18 cellular contexts compared by ENCODE assay signal in the genomic region with DNA sequence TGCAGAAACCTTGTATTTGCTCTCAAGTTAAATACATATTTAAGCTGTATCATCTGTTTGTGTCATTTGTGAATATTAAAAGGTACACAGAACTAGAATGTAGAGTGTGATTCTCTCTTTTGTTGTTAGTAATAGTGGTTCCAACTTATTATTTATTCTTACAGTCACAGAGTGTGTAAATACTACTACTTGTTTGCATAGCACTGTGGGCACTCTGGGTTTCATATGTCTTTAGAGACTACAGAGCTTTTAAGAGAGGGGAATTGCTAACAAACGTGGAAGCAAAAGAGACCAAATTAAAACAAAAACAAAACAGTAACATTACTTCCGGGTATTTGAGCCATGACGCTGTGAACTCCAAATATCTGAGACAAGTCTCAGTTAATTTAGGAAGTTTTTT.
A peak's percentile ranks its signal among the peaks of the same experiment; 100 is the strongest.
DNase-seq lines count a peak whose midpoint lies in the region; ATAC-seq and TF ChIP-seq lines count a peak whose summit lies in the region.
"Had no signal": no experiment of that assay in that cellular context is flagged by ENCODE, and none has a peak within 500 bp of the region (broad histone marks: within the 10 kb centered on the region; RNA-seq: fewer than 3 reads in every experiment).

No MANE protein-coding gene starts in this region.

- peak overlapping the region; percentile 9 to 37 (median 27) for H3K27ac Mint-ChIP-seq in nephron
- H3K27ac Mint-ChIP-seq in activated T-cell treated with anti-CD3 and anti-CD28 coated beads, Interleukin-2, amount 50 U/mL, for 24 hours = no peak overlapping the region
- H3K27ac Mint-ChIP-seq in CD8-positive, alpha-beta T cell = no peak overlapping the region
- H3K27ac Mint-ChIP-seq: activated CD4-positive, alpha-beta memory T cell treated with anti-CD3 and anti-CD28 coated beads for 36 hours had no signal

- H3K27me3 Mint-ChIP-seq in nephron (ENCODE audit: low read depth) = no peaks in the 10 kb centered on the region
- no peaks in the 10 kb centered on the region for H3K27me3 Mint-ChIP-seq in activated T-cell treated with anti-CD3 and anti-CD28 coated beads, Interleukin-2, amount 50 U/mL, for 24 hours
- H3K27me3 Mint-ChIP-seq in CD8-positive, alpha-beta T cell (ENCODE audit: low read depth) = no peaks in the 10 kb centered on the region
- H3K27me3 Mint-ChIP-seq: activated CD4-positive, alpha-beta memory T cell treated with anti-CD3 and anti-CD28 coated beads for 36 hours; central memory CD8-positive, alpha-beta T cell had no signal

- no peaks in the 10 kb centered on the region for H3K9me3 ChIP-seq in CD8-positive, alpha-beta T cell (ENCODE audit: low read length)
- no peaks in the 10 kb centered on the region for H3K9me3 ChIP-seq in tibial artery
- H3K9me3 ChIP-seq: gastrocnemius medialis had no signal

- peak overlapping the region; percentile 34 for H3K4me3 ChIP-seq in epithelial cell of esophagus (ENCODE audit: low read length)
- H3K4me3 ChIP-seq in CD8-positive, alpha-beta T cell (ENCODE audit: low read depth, low read length) = no peak overlapping the region
- H3K4me3 ChIP-seq in tibial artery = no peak overlapping the region
- H3K4me3 ChIP-seq: gastrocnemius medialis had no signal

- peaks cover 22% of the 10 kb centered on the region for H3K4me1 Mint-ChIP-seq in nephron
- peaks cover 5% of the 10 kb centered on the region for H3K4me1 Mint-ChIP-seq in activated T-cell treated with anti-CD3 and anti-CD28 coated beads, Interleukin-2, amount 50 U/mL, for 24 hours (ENCODE audit: low read depth)
- H3K4me1 Mint-ChIP-seq in CD8-positive, alpha-beta T cell (ENCODE audit: low read depth) = no peaks in the 10 kb centered on the region
- H3K4me1 Mint-ChIP-seq: central memory CD8-positive, alpha-beta T cell had no signal

- POLR2A ChIA-PET in CD8-positive, alpha-beta T cell (lab: Charles Lee) = no interaction called here

- peak overlapping the region in 1 of 3 experiments; percentile 41 for H3K4me3 Mint-ChIP-seq in nephron
- H3K4me3 Mint-ChIP-seq in activated T-cell treated with anti-CD3 and anti-CD28 coated beads, Interleukin-2, amount 50 U/mL, for 24 hours = no peak overlapping the region
- H3K4me3 Mint-ChIP-seq in CD8-positive, alpha-beta T cell = no peak overlapping the region
- H3K4me3 Mint-ChIP-seq: activated CD4-positive, alpha-beta memory T cell treated with anti-CD3 and anti-CD28 coated beads for 36 hours; central memory CD8-positive, alpha-beta T cell had no signal

- no peaks in the 10 kb centered on the region for H3K9me3 Mint-ChIP-seq in nephron
- no peaks in the 10 kb centered on the region for H3K9me3 Mint-ChIP-seq in activated T-cell treated with anti-CD3 and anti-CD28 coated beads, Interleukin-2, amount 50 U/mL, for 24 hours
- H3K9me3 Mint-ChIP-seq in CD8-positive, alpha-beta T cell = no peaks in the 10 kb centered on the region
- H3K9me3 Mint-ChIP-seq: activated CD4-positive, alpha-beta memory T cell treated with anti-CD3 and anti-CD28 coated beads for 36 hours; central memory CD8-positive, alpha-beta T cell had no signal

- intact Hi-C loops in CD8-positive, alpha-beta T cell (cut with DNase I, micrococcal nuclease) = no loop called here
- intact Hi-C loops in tibial artery (cut with DNase I; ENCODE audit: low total_unique reads) = no loop called here

- no peaks in the 10 kb centered on the region for H3K4me1 ChIP-seq in CD8-positive, alpha-beta T cell (ENCODE audit: insufficient read depth, low read length)
- peaks cover 0 to 20% (median 0%) of the 10 kb centered on the region in 4 donors for H3K4me1 ChIP-seq in tibial artery
- H3K4me1 ChIP-seq: gastrocnemius medialis had no signal

- H3K27me3 ChIP-seq in CD8-positive, alpha-beta T cell (ENCODE audit: insufficient read depth, low read length) = no peaks in the 10 kb centered on the region
- H3K27me3 ChIP-seq in tibial artery = no peaks in the 10 kb centered on the region
- H3K27me3 ChIP-seq: gastrocnemius medialis had no signal

- no peak for TF ChIP-seq CTCF in epithelial cell of esophagus (IDR thresholded peaks at IDR 0.05; ENCODE audit: insufficient read depth, low read depth, low read length, missing control alignments)
- no peak for TF ChIP-seq CTCF in nephron (IDR thresholded peaks at IDR 0.05; ENCODE audit: unreplicated experiment in 3 of 3)
- no peak for TF ChIP-seq CTCF in CD8-positive, alpha-beta T cell (IDR thresholded peaks at IDR 0.05)
- TF ChIP-seq CTCF in tibial artery (IDR thresholded peaks at IDR 0.05) = no peak

- H3K27ac ChIP-seq in CD8-positive, alpha-beta T cell (ENCODE audit: low read depth, low read length) = no peak overlapping the region
- H3K27ac ChIP-seq in tibial artery = no peak overlapping the region
- H3K27ac ChIP-seq: gastrocnemius medialis had no signal

- peak; percentile 45 for DNase-seq in DMS53 treated with DMSO at 0.1 percent for 48 hours (lab: John Stamatoyannopoulos, UW; ENCODE audit: unreplicated experiment)
- peak; percentile 34 for DNase-seq in NCI-H510A treated with DMSO at 0.1 percent for 48 hours (lab: John Stamatoyannopoulos, UW)
- no peak for DNase-seq in epithelial cell of esophagus (ENCODE audit: low read depth)
- no peak for DNase-seq in activated T-cell treated with anti-CD3 and anti-CD28 coated beads, Interleukin-2, amount 50 U/mL, for 24 hours
- no peak for DNase-seq in CD8-positive, alpha-beta T cell
- no peak for DNase-seq in tibial artery
- DNase-seq: activated CD4-positive, alpha-beta memory T cell treated with anti-CD3 and anti-CD28 coated beads for 36 hours; activated T-cell treated with anti-CD3 and anti-CD28 coated beads, Interleukin-2, amount 50 U/mL, for 48 hours; gastrocnemius medialis; NCI-H1930; NCI-H526 treated with DMSO at 0.1 percent for 48 hours; RPMI8226; stimulated activated CD4-positive, alpha-beta T cell treated with anti-CD3 and anti-CD28 coated beads, Interleukin-4, amount 100 ng/mL, for 24 hours; stimulated activated CD8-positive, alpha-beta memory T cell treated with anti-CD3 and anti-CD28 coated beads, Interleukin-4, amount 100 ng/mL, for 48 hours had no signal

- H3K36me3 ChIP-seq in CD8-positive, alpha-beta T cell (ENCODE audit: insufficient read depth, low read length) = no peaks in the 10 kb centered on the region
- no peaks in the 10 kb centered on the region for H3K36me3 ChIP-seq in tibial artery
- H3K36me3 ChIP-seq: gastrocnemius medialis had no signal

- ATAC-seq in CD8-positive, alpha-beta T cell = no peak
- no peak for ATAC-seq in GM21390 (IDR thresholded peaks at IDR 0.05; ENCODE audit: unreplicated experiment)
- ATAC-seq: gastrocnemius medialis, sciatic nerve had no signal

- H3K36me3 Mint-ChIP-seq in nephron (ENCODE audit: low read depth) = no peaks in the 10 kb centered on the region
- H3K36me3 Mint-ChIP-seq in activated T-cell treated with anti-CD3 and anti-CD28 coated beads, Interleukin-2, amount 50 U/mL, for 24 hours (ENCODE audit: low read depth) = no peaks in the 10 kb centered on the region
- no peaks in the 10 kb centered on the region for H3K36me3 Mint-ChIP-seq in CD8-positive, alpha-beta T cell
- H3K36me3 Mint-ChIP-seq: activated CD4-positive, alpha-beta memory T cell treated with anti-CD3 and anti-CD28 coated beads for 36 hours had no signal

- CTCF ChIA-PET in CD8-positive, alpha-beta T cell (lab: Charles Lee) = interaction anchor here (0.6 to 0.7 kb wide), 2 partner anchors 12 to 950 kb away, joined by 3 read pairs; no protein-coding TSS in a partner anchor

Comparison
In these comparisons a context has a peak if more than half of its experiments do, and no peak if none do; other contexts are left out.
1. DNase-seq: peak in DMS53 treated with DMSO at 0.1 percent for 48 hours (single experiment) and NCI-H510A treated with DMSO at 0.1 percent for 48 hours (single experiment); none in epithelial cell of esophagus (single experiment), activated T-cell treated with anti-CD3 and anti-CD28 coated beads, Interleukin-2, amount 50 U/mL, for 24 hours (single experiment), CD8-positive, alpha-beta T cell (0 of 7) and tibial artery (0 of 2).
2. H3K27ac Mint-ChIP-seq: peak in nephron (3 of 3); none in activated T-cell treated with anti-CD3 and anti-CD28 coated beads, Interleukin-2, amount 50 U/mL, for 24 hours (single experiment) and CD8-positive, alpha-beta T cell (single experiment).